33 cellular contexts compared by ENCODE assay signal in genomic region chr11:1727088-1727690, GRCh38. TPM values are rescaled to one million over a fixed set of nuclear protein-coding genes. Genes with fewer than 3 reads are reported as not detected.
DNase-seq lines count a peak whose midpoint lies in the region; ATAC-seq, FAIRE-seq and TF ChIP-seq lines count a peak whose summit lies in the region.
"Had no signal": no experiment of that assay in that cellular context is flagged by ENCODE, and none has a peak within 500 bp of the region (broad histone marks: within the 10 kb centered on the region; RNA-seq: fewer than 3 reads in every experiment).

No MANE protein-coding gene starts in this region.

- H3K27me3 Mint-ChIP-seq in activated CD8-positive, alpha-beta memory T cell treated with anti-CD3 and anti-CD28 coated beads, Interleukin-2, amount 10 ng/mL, durations not matched to agents 7 days and 5 days = peaks cover 31% of the 10 kb centered on the region
- no peaks in the 10 kb centered on the region for H3K27me3 Mint-ChIP-seq in stimulated activated memory B cell treated with anti-CD40 and anti-IgM and Interleukin-4, amounts not matched to agents 10 μg/mL and 1 μg/mL and 100 μg/mL, for 72 hours

- 64 to 66% methylated on average over 11 of the region's 11 CpGs for WGBS in upper lobe of left lung, 2 donors

- TF ChIP-seq CTCF in upper lobe of left lung (IDR thresholded peaks at IDR 0.05) = no peak

- H3K36me3 ChIP-seq in upper lobe of left lung = no peaks in the 10 kb centered on the region
- H3K36me3 ChIP-seq: adrenal gland, ovary, thyroid gland, WERI-Rb-1 had no signal

- H3K27me3 ChIP-seq in upper lobe of left lung = peaks cover 0 to 2% (median under 1%) of the 10 kb centered on the region in 4 donors
- H3K27me3 ChIP-seq: ovary, thyroid gland had no signal

- CTCF ChIA-PET in activated CD8-positive, alpha-beta memory T cell treated with anti-CD3 and anti-CD28 coated beads, Interleukin-2, amount 10 ng/mL, durations not matched to agents 7 days and 5 days (lab: Charles Lee) = interaction anchor here (0.7 to 3.2 kb wide), 3 partner anchors 30 to 105 kb away, joined by 3 to 17 read pairs (median 15); no protein-coding TSS in a partner anchor

- no peak for TF ChIP-seq EP300 in upper lobe of left lung (IDR thresholded peaks at IDR 0.05)

- H3K27ac ChIP-seq in upper lobe of left lung = no peak overlapping the region
- H3K27ac ChIP-seq: adrenal gland, ovary, RWPE1, thyroid gland, WERI-Rb-1 had no signal

- peak; percentile 53 for ATAC-seq in activated CD8-positive, alpha-beta memory T cell treated with anti-CD3 and anti-CD28 coated beads, Interleukin-2, amount 10 ng/mL, durations not matched to agents 7 days and 5 days
- ATAC-seq in stimulated activated memory B cell treated with anti-CD40 and anti-IgM and Interleukin-4, amounts not matched to agents 10 μg/mL and 1 μg/mL and 100 μg/mL, for 72 hours = no peak
- ATAC-seq in upper lobe of left lung (ENCODE audit: low FRiP score in 2 of 2) = no peak
- ATAC-seq: CD8-positive, alpha-beta T cell; left cardiac atrium had no signal

- no peaks in the 10 kb centered on the region for H3K4me1 ChIP-seq in upper lobe of left lung
- H3K4me1 ChIP-seq: adrenal gland, thyroid gland had no signal

- peaks cover 52% of the 10 kb centered on the region for H3K4me1 Mint-ChIP-seq in activated CD8-positive, alpha-beta memory T cell treated with anti-CD3 and anti-CD28 coated beads, Interleukin-2, amount 10 ng/mL, durations not matched to agents 7 days and 5 days
- peaks cover 61% of the 10 kb centered on the region for H3K4me1 Mint-ChIP-seq in stimulated activated memory B cell treated with anti-CD40 and anti-IgM and Interleukin-4, amounts not matched to agents 10 μg/mL and 1 μg/mL and 100 μg/mL, for 72 hours

- no peak overlapping the region for H3K4me3 Mint-ChIP-seq in activated CD8-positive, alpha-beta memory T cell treated with anti-CD3 and anti-CD28 coated beads, Interleukin-2, amount 10 ng/mL, durations not matched to agents 7 days and 5 days
- no peak overlapping the region for H3K4me3 Mint-ChIP-seq in stimulated activated memory B cell treated with anti-CD40 and anti-IgM and Interleukin-4, amounts not matched to agents 10 μg/mL and 1 μg/mL and 100 μg/mL, for 72 hours
- H3K4me3 Mint-ChIP-seq: CD8-positive, alpha-beta T cell; H9 had no signal

- H3K9me3 Mint-ChIP-seq in activated CD8-positive, alpha-beta memory T cell treated with anti-CD3 and anti-CD28 coated beads, Interleukin-2, amount 10 ng/mL, durations not matched to agents 7 days and 5 days (ENCODE audit: low read depth) = peaks cover 9% of the 10 kb centered on the region
- H3K9me3 Mint-ChIP-seq in stimulated activated memory B cell treated with anti-CD40 and anti-IgM and Interleukin-4, amounts not matched to agents 10 μg/mL and 1 μg/mL and 100 μg/mL, for 72 hours = peaks cover 8% of the 10 kb centered on the region
- H3K9me3 Mint-ChIP-seq: CD8-positive, alpha-beta T cell had no signal

- H3K9me3 ChIP-seq in upper lobe of left lung = no peaks in the 10 kb centered on the region
- H3K9me3 ChIP-seq: adrenal gland, ovary, thyroid gland had no signal

- TF ChIP-seq POLR2A in GM12891 (IDR thresholded peaks at IDR 0.05; ENCODE audit: low read depth, low read length) (no peak), upper lobe of left lung (IDR thresholded peaks at IDR 0.05) (no peak)

- no peak overlapping the region for H3K4me3 ChIP-seq in upper lobe of left lung
- H3K4me3 ChIP-seq: adrenal gland, ovary, thyroid gland had no signal

- FAIRE-seq in GM12891 (lab: Jason Lieb, UNC) = no peak

- no peaks in the 10 kb centered on the region for H3K36me3 Mint-ChIP-seq in activated CD8-positive, alpha-beta memory T cell treated with anti-CD3 and anti-CD28 coated beads, Interleukin-2, amount 10 ng/mL, durations not matched to agents 7 days and 5 days
- no peaks in the 10 kb centered on the region for H3K36me3 Mint-ChIP-seq in stimulated activated memory B cell treated with anti-CD40 and anti-IgM and Interleukin-4, amounts not matched to agents 10 μg/mL and 1 μg/mL and 100 μg/mL, for 72 hours
- H3K36me3 Mint-ChIP-seq: CD8-positive, alpha-beta T cell had no signal

- peak; percentile 54 for DNase-seq in activated CD8-positive, alpha-beta memory T cell treated with anti-CD3 and anti-CD28 coated beads, Interleukin-2, amount 10 ng/mL, durations not matched to agents 7 days and 5 days
- no peak for DNase-seq in activated CD8-positive, alpha-beta memory T cell treated with anti-CD3 and anti-CD28 coated beads, Interleukin-2, amount 50 U/mL, for 4 hours
- DNase-seq in Daoy (ENCODE audit: low read depth) = peak; percentile 46
- peak; percentile 75 for DNase-seq in RPMI7951 (ENCODE audit: low read depth)
- no peak for DNase-seq in GM12891 (ENCODE audit: insufficient read length, low spot score)
- DNase-seq in upper lobe of left lung = no peak
- DNase-seq in NCI-H1417 treated with DMSO at 0.1 percent for 48 hours (lab: John Stamatoyannopoulos, UW) = no peak
- DNase-seq: activated CD4-positive, alpha-beta T cell treated with anti-CD3 and anti-CD28 coated beads for 48 hours; AML-193; CD8-positive, alpha-beta T cell; central memory CD4-positive, alpha-beta T cell; cortex of kidney; DMS 273 treated with DMSO at 0.1 percent for 48 hours; effector memory CD4-positive, alpha-beta T cell; H9; hypothalamus; left cardiac atrium; mammary epithelial cell; NCI-H1694 treated with DMSO at 0.1 percent for 48 hours; NCI-H446 treated with DMSO at 0.1 percent for 48 hours; NCI-H82; ovary; thyroid gland; WERI-Rb-1 had no signal

- peak overlapping the region; percentile 37 for H3K27ac Mint-ChIP-seq in activated CD8-positive, alpha-beta memory T cell treated with anti-CD3 and anti-CD28 coated beads, Interleukin-2, amount 10 ng/mL, durations not matched to agents 7 days and 5 days
- peak overlapping the region; percentile 87 for H3K27ac Mint-ChIP-seq in stimulated activated memory B cell treated with anti-CD40 and anti-IgM and Interleukin-4, amounts not matched to agents 10 μg/mL and 1 μg/mL and 100 μg/mL, for 72 hours
- H3K27ac Mint-ChIP-seq: CD8-positive, alpha-beta T cell; H9 had no signal

TF ChIP-seq in GM12891, 5 proteins besides CTCF, POLR2A, EP300 and RAD21:
- TF ChIP-seq PAX5 (IDR thresholded peaks at IDR 0.05; ENCODE audit: insufficient read depth, low read length, severe bottlenecking) (no peak), POLR2AphosphoS5 (IDR thresholded peaks at IDR 0.05; ENCODE audit: low read depth, low read length) (no peak), POU2F2 (IDR thresholded peaks at IDR 0.05; ENCODE audit: low read depth, low read length) (no peak), TAF1 (IDR thresholded peaks at IDR 0.05; ENCODE audit: low read depth, low read length) (no peak), SPI1 (IDR thresholded peaks at IDR 0.05; ENCODE audit: low read depth, low read length) (no peak)

RNA-seq across cellular contexts. Expression of gene IFITM10, which starts 23.2 kb away (rescaled TPM):
- total RNA-seq in activated CD8-positive, alpha-beta memory T cell treated with anti-CD3 and anti-CD28 coated beads, Interleukin-2, amount 10 ng/mL, durations not matched to agents 7 days and 5 days = 1 to 10 TPM in 1 of 2 experiments, under 1 TPM in 1; 0.96 to 1.3 TPM
- 0.09 and 0.11 TPM in 2 replicates for total RNA-seq in Daoy (2014; rRNA removed; shearing (Covaris generic))
- 4.3 and 6.6 TPM in 2 replicates for total RNA-seq in RPMI7951 (2014; rRNA removed; shearing (Covaris generic))
- polyA plus RNA-seq in GM12891 (2012; ENCODE audit: low read depth, missing spikeins) = 0.18 TPM
- total RNA-seq in upper lobe of left lung = 10 to 100 TPM in 4 of 6 donors, 1 to 10 TPM in 2; 8.7 to 28.3 (median 14.2) TPM
- total RNA-seq: A673, epithelial cell of proximal tubule, SK-MEL-5, skeletal muscle tissue had no signal

RNA-seq across cellular contexts. Expression of gene KRTAP5-6, which starts 30.2 kb away (rescaled TPM):
- total RNA-seq in activated CD8-positive, alpha-beta memory T cell treated with anti-CD3 and anti-CD28 coated beads, Interleukin-2, amount 10 ng/mL, durations not matched to agents 7 days and 5 days = not detected
- total RNA-seq in Daoy (2014; rRNA removed; shearing (Covaris generic)) = not detected in 2 replicates
- total RNA-seq in RPMI7951 (2014; rRNA removed; shearing (Covaris generic)) = not detected in 2 replicates
- not detected for polyA plus RNA-seq in GM12891 (2012; ENCODE audit: low read depth, missing spikeins)
- total RNA-seq in upper lobe of left lung = not detected
- total RNA-seq: A673; CD8-positive, alpha-beta T cell; epithelial cell of proximal tubule; H9; left cardiac atrium; mammary epithelial cell; ovary; renal cortical epithelial cell; SK-MEL-5; skeletal muscle tissue; thyroid gland had no signal
- polyA plus RNA-seq: adrenal gland, mammary epithelial cell, neural cell, ovary had no signal

RNA-seq across cellular contexts. Expression of gene CTSD, which starts 36.5 kb away (rescaled TPM):
- total RNA-seq in activated CD8-positive, alpha-beta memory T cell treated with anti-CD3 and anti-CD28 coated beads, Interleukin-2, amount 10 ng/mL, durations not matched to agents 7 days and 5 days = 100 to 1,000 TPM; 133 to 165 TPM
- total RNA-seq in Daoy (2014; rRNA removed; shearing (Covaris generic)) = 128 and 157 TPM in 2 replicates
- 383 and 388 TPM in 2 replicates for total RNA-seq in RPMI7951 (2014; rRNA removed; shearing (Covaris generic))
- 24.3 TPM for polyA plus RNA-seq in GM12891 (2012; ENCODE audit: low read depth, missing spikeins)
- total RNA-seq in upper lobe of left lung = 1,000 to 10,000 TPM in 5 of 6 donors, 100 to 1,000 TPM in 1; 993 to 3,355 (median 2,221) TPM

Comparison
In these comparisons a context has a peak if more than half of its experiments do, and no peak if none do; other contexts are left out.
1. DNase-seq: peak in activated CD8-positive, alpha-beta memory T cell treated with anti-CD3 and anti-CD28 coated beads, Interleukin-2, amount 10 ng/mL, durations not matched to agents 7 days and 5 days (single experiment), Daoy (single experiment) and RPMI7951 (single experiment); none in activated CD8-positive, alpha-beta memory T cell treated with anti-CD3 and anti-CD28 coated beads, Interleukin-2, amount 50 U/mL, for 4 hours (single experiment), GM12891 (single experiment), upper lobe of left lung (0 of 2) and NCI-H1417 treated with DMSO at 0.1 percent for 48 hours (single experiment).